ENCODE assay signal across 10 cellular contexts in the genomic region with DNA sequence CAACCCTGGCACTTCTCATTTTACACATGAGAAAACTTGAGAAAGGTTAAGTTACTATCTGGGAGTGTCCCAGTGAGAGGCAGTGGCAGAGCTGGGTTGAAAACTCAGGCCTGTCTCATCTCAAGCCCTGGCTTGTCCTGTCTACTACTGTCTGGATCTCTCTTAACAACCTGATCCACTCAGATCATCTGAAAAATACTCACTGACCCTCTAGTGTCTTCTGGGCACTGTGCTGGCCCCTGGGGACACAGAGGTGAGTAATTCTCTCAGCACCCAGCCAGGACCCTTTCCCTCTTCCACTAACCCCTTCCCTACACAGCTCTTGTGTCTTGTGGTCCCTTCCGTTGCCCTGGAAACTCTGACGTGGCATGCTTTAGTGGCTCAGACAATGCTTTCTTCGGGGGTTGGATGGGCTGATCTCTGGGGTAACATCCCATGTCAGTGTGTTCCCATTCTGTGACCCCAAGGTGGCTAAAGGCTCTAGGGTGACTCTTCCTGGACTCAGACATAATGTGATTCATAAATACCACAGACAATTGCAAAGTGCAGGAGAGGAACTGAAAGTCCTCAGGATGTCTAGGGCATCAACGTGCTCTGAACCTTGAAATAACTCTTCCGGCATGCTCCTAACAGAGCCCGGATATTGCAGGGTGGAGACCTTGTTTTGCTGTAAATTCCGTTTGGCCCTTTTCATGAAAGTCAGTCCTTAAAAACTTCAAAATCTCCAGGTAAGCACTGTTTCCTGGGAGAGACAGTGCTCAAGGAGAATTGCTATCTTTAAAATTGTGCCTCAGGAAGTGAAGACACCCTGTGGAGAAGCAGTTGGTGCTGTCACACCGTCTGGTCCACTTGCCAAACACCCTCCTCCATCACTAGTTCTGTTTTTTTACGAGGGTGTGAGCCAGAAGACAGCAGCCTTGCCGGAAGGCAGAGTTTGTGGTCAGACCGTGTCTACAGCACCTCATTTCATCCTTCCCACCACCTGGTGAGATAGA. TPM values are rescaled to one million over a fixed set of nuclear protein-coding genes. Genes with fewer than 3 reads are reported as not detected.
DNase-seq lines count a peak whose midpoint lies in the region; ATAC-seq and TF ChIP-seq lines count a peak whose summit lies in the region.
"Had no signal": no experiment of that assay in that cellular context is flagged by ENCODE, and none has a peak within 500 bp of the region (broad histone marks: within the 10 kb centered on the region; RNA-seq: fewer than 3 reads in every experiment).

No MANE protein-coding gene starts in this region.

- TF ChIP-seq EP300 in sigmoid colon (IDR thresholded peaks at IDR 0.05) = no peak

- H4K8ac ChIP-seq in mesenchymal stem cell (ENCODE audit: low read length) = no peak overlapping the region

- H2AK5ac ChIP-seq in mesenchymal stem cell (ENCODE audit: low read length, severe bottlenecking) = no peak overlapping the region

- H3K4me2 ChIP-seq in mesenchymal stem cell (ENCODE audit: low read length, poor library complexity, severe bottlenecking) = no peak overlapping the region

- H3K18ac ChIP-seq in mesenchymal stem cell (ENCODE audit: low read depth in 1 of 2, low read length in 2 of 2) = no peak overlapping the region

- peak overlapping the region; percentile 69 to 87 (median 78) for H3K27ac ChIP-seq in Peyer's patch
- H3K27ac ChIP-seq in psoas muscle = peak overlapping the region; percentile 50
- no peak overlapping the region for H3K27ac ChIP-seq in sigmoid colon
- H3K27ac ChIP-seq in mesenchymal stem cell (ENCODE audit: low read length, poor library complexity, severe bottlenecking) = no peak overlapping the region
- H3K27ac ChIP-seq: SK-N-MC had no signal

- WGBS in psoas muscle, 3 donors = 53 to 63% (median 59%) methylated on average over 11 of the region's 11 CpGs
- 38 to 53% methylated on average over 11 of the region's 11 CpGs for whole genome bisulfite sequencing in sigmoid colon, 2 donors
- WGBS in mesenchymal stem cell = 51% methylated on average over 8 of the region's 11 CpGs

- H2AFZ ChIP-seq in mesenchymal stem cell (ENCODE audit: low read depth, low read length) = no peak overlapping the region

- no peak overlapping the region for H4K91ac ChIP-seq in mesenchymal stem cell (ENCODE audit: low read length)

- H3K27me3 ChIP-seq in Peyer's patch = peaks cover 0 to 10% of the 10 kb centered on the region in 2 donors
- H3K27me3 ChIP-seq in psoas muscle (ENCODE audit: insufficient read depth in 3 of 3, low read length in 2 of 3) = no peaks in the 10 kb centered on the region
- peaks cover 16 to 29% (median 26%) of the 10 kb centered on the region in 3 donors for H3K27me3 ChIP-seq in sigmoid colon
- peaks cover 23 to 62% of the 10 kb centered on the region in 2 experiments for H3K27me3 ChIP-seq in mesenchymal stem cell (ENCODE audit: control insufficient read depth in 1 of 2, insufficient read depth in 1 of 2, low read length in 2 of 2)

- no peak overlapping the region for H3K14ac ChIP-seq in mesenchymal stem cell (ENCODE audit: low read length in 2 of 2)

- DNase-seq in Peyer's patch (peak in 2 of 3 donors; percentile 82 to 89), psoas muscle (no peak), sigmoid colon (no peak), mesenchymal stem cell (no peak), HCEC 1CT (no peak)
- peak; percentile 42 for DNase-seq in activated gamma-delta T cell treated with anti-CD3 and anti-CD28 coated beads, Interleukin-2, amount 50 U/mL, for 16 hours (ENCODE audit: low read depth)

- H3K36me3 ChIP-seq in Peyer's patch (no peaks in the 10 kb centered on the region), psoas muscle (ENCODE audit: insufficient read depth in 1 of 2, low read depth in 1 of 2) (no peaks in the 10 kb centered on the region), sigmoid colon (no peaks in the 10 kb centered on the region), mesenchymal stem cell (ENCODE audit: control insufficient read depth in 1 of 2, insufficient read depth in 2 of 2, low read depth in 1 of 2, low read length in 2 of 2) (no peaks in the 10 kb centered on the region)

- H2BK120ac ChIP-seq in mesenchymal stem cell (ENCODE audit: low read depth, low read length) = no peak overlapping the region

- intact Hi-C loops in psoas muscle (cut with DNase I) (no loop called here), sigmoid colon (cut with DNase I) (no loop called here)

- H2BK12ac ChIP-seq in mesenchymal stem cell (ENCODE audit: low read length in 2 of 2) = no peak overlapping the region

- H3K79me1 ChIP-seq in mesenchymal stem cell (replicated peaks; ENCODE audit: low read length, poor library complexity, severe bottlenecking) = no peaks in the 10 kb centered on the region

- H3K4me1 ChIP-seq in Peyer's patch = peaks cover 0 to 25% (median 17%) of the 10 kb centered on the region in 4 donors
- peaks cover 8% of the 10 kb centered on the region for H3K4me1 ChIP-seq in psoas muscle
- H3K4me1 ChIP-seq in sigmoid colon = peaks cover 0 to 13% (median 10%) of the 10 kb centered on the region in 4 donors
- H3K4me1 ChIP-seq in mesenchymal stem cell (ENCODE audit: control insufficient read depth, insufficient read depth, low read depth, low read length) = peaks cover 16% of the 10 kb centered on the region

- no peak overlapping the region for H2BK15ac ChIP-seq in mesenchymal stem cell (ENCODE audit: low read depth, poor library complexity, severe bottlenecking)

- H2BK5ac ChIP-seq in mesenchymal stem cell (ENCODE audit: low read depth, low read length, poor library complexity, severe bottlenecking) = no peak overlapping the region

- H3K4ac ChIP-seq in mesenchymal stem cell (ENCODE audit: low read depth in 1 of 2, low read length in 2 of 2) = no peak overlapping the region

- H3K9me3 ChIP-seq in Peyer's patch = no peaks in the 10 kb centered on the region
- no peaks in the 10 kb centered on the region for H3K9me3 ChIP-seq in psoas muscle
- H3K9me3 ChIP-seq in sigmoid colon = no peaks in the 10 kb centered on the region
- no peaks in the 10 kb centered on the region for H3K9me3 ChIP-seq in mesenchymal stem cell (ENCODE audit: control insufficient read depth, low read length)

- TF ChIP-seq POLR2A in Peyer's patch (IDR thresholded peaks at IDR 0.05) (no peak), sigmoid colon (IDR thresholded peaks at IDR 0.05) (no peak)

- H3K9ac ChIP-seq in mesenchymal stem cell (ENCODE audit: low read length) = no peak overlapping the region

- TF ChIP-seq CTCF in Peyer's patch (IDR thresholded peaks at IDR 0.05) (no peak), psoas muscle (IDR thresholded peaks at IDR 0.05) (no peak), sigmoid colon (IDR thresholded peaks at IDR 0.05) (no peak)

- H3K4me3 ChIP-seq in Peyer's patch (peak overlapping the region in 1 of 4 donors; percentile 26), psoas muscle (no peak overlapping the region), sigmoid colon (no peak overlapping the region), mesenchymal stem cell (ENCODE audit: insufficient read depth in 1 of 2, low read depth in 1 of 2, low read length in 2 of 2) (no peak overlapping the region)
- H3K4me3 ChIP-seq: SK-N-MC had no signal

- ATAC-seq in GM18858 (IDR thresholded peaks at IDR 0.05; ENCODE audit: unreplicated experiment) (peak; percentile 67), HG02870 (IDR thresholded peaks at IDR 0.05; ENCODE audit: unreplicated experiment) (peak; percentile 73), psoas muscle (peak in 2 of 4 donors; percentile 12 to 65)

- H3K23ac ChIP-seq in mesenchymal stem cell (ENCODE audit: low read length in 2 of 2) = peak overlapping the region in 1 of 2 experiments; percentile 32

RNA-seq across cellular contexts. Expression of a gene that starts 4.0 kb away (rescaled TPM):
- total RNA-seq in Peyer's patch (1 to 10 TPM in 2 of 4 donors, under 1 TPM in 1, not detected in 1; 0.88 to 7.4 (median 1.7) TPM), psoas muscle (1 to 10 TPM in 1 of 4 donors, under 1 TPM in 3; 0.19 to 1.6 (median 0.45) TPM), sigmoid colon (not detected)
- polyA plus RNA-seq in psoas muscle (under 1 TPM; 0.13 to 0.44 (median 0.25) TPM), sigmoid colon (1 to 10 TPM in 1 of 3 donors, not detected in 2; 8.1 TPM)
- polyA plus RNA-seq in mesenchymal stem cell (2013, experiment 1 of 2) = not detected
- polyA plus RNA-seq in mesenchymal stem cell (2013, experiment 2 of 2) = not detected
- total RNA-seq: lower leg skin had no signal

RNA-seq across cellular contexts. Expression of a gene that starts 34.8 kb away (rescaled TPM):
- total RNA-seq in Peyer's patch (1 to 10 TPM in 3 of 4 donors, not detected in 1; 1.4 to 6.2 (median 2.0) TPM), psoas muscle (10 to 100 TPM in 2 of 4 donors, 1 to 10 TPM in 2; 5.6 to 12.2 (median 10.2) TPM), sigmoid colon (10 to 100 TPM; 17.0 to 49.3 (median 24.5) TPM)
- polyA plus RNA-seq in psoas muscle (1 to 10 TPM; 3.6 to 7.9 (median 7.7) TPM), sigmoid colon (1 to 10 TPM; 2.5 to 8.6 (median 5.4) TPM)
- 35.3 TPM for polyA plus RNA-seq in mesenchymal stem cell (2013, experiment 1 of 2)
- polyA plus RNA-seq in mesenchymal stem cell (2013, experiment 2 of 2) = 36.1 TPM

Comparison
In these comparisons a context has a peak if more than half of its experiments do, and no peak if none do; other contexts are left out.
1. DNase-seq: peak in Peyer's patch (2 of 3) and activated gamma-delta T cell treated with anti-CD3 and anti-CD28 coated beads, Interleukin-2, amount 50 U/mL, for 16 hours (single experiment); none in psoas muscle (0 of 2), sigmoid colon (single experiment), mesenchymal stem cell (single experiment) and HCEC 1CT (single experiment).
2. H3K27ac ChIP-seq: peak in Peyer's patch (4 of 4) and psoas muscle (single experiment); none in sigmoid colon (0 of 4) and mesenchymal stem cell (single experiment).